ENCODE assay signal across 2 cellular contexts in the genomic region with DNA sequence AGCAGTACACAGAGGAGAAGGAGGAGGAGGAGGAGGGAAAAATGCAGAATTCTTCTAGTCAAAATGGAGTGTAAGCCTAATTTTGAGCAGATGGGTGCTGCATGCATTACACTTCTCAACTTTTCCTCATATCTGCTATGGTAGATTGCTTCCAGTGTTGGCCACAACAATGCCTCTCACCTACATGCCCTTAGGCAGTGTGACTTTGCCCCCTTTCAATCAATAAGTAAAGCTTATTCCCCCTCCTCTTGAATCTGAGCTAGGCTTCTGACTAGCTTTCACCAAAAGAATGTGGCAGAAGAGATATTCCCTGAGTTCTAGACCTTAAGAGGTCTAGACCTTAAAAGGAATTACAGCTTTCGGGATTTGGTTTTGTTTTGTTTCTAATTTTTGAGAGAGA.
TF ChIP-seq lines count a peak whose summit lies in the region.

No MANE protein-coding gene starts in this region.

TF ChIP-seq in HepG2, 621 proteins besides CTCF, POLR2A, EP300 and RAD21 (continues in another document):
- TF ChIP-seq FOSL1 (CRISPR knock-in tag; IDR thresholded peaks at IDR 0.05; ENCODE audit: borderline replicate concordance) (no peak), MAFK (conservative IDR thresholded peaks at IDR 0.05 in 1 of 2, IDR thresholded peaks at IDR 0.05 in 1 of 2; ENCODE audit: low read length in 2 of 2) (no peak), ZNF567 (CRISPR knock-in tag; IDR thresholded peaks at IDR 0.05; ENCODE audit: borderline replicate concordance) (no peak), HNF4A (CRISPR knock-in tag; IDR thresholded peaks at IDR 0.05) (peak; percentile 53), ZNF790 (CRISPR knock-in tag; IDR thresholded peaks at IDR 0.05; ENCODE audit: borderline replicate concordance) (no peak), HMGA1 (CRISPR knock-in tag; conservative IDR thresholded peaks at IDR 0.05) (no peak), SNRNP70 (IDR thresholded peaks at IDR 0.05; ENCODE audit: low read depth, low read length) (no peak), ZSCAN25 (CRISPR knock-in tag; IDR thresholded peaks at IDR 0.05) (no peak), KDM4B (CRISPR knock-in tag; IDR thresholded peaks at IDR 0.05) (no peak), NONO (IDR thresholded peaks at IDR 0.05) (no peak), NONO (CRISPR knock-in tag; conservative IDR thresholded peaks at IDR 0.05) (0 out of 2 replicates have a peak, but pooled peaks have one; percentile 32), GATA4 (IDR thresholded peaks at IDR 0.05; ENCODE audit: borderline replicate concordance, low read depth) (no peak), ZNF430 (CRISPR knock-in tag; IDR thresholded peaks at IDR 0.05) (no peak), NPAS2 (CRISPR knock-in tag; IDR thresholded peaks at IDR 0.05; ENCODE audit: borderline replicate concordance) (no peak), MIER2 (CRISPR knock-in tag; IDR thresholded peaks at IDR 0.05) (no peak), ZHX1 (CRISPR knock-in tag; IDR thresholded peaks at IDR 0.05; ENCODE audit: low read depth) (no peak), HNF4G (IDR thresholded peaks at IDR 0.05; ENCODE audit: borderline replicate concordance, low read depth, low read length) (0 out of 2 replicates have a peak, but pooled peaks have one; percentile 13), HNF4G (CRISPR knock-in tag; IDR thresholded peaks at IDR 0.05; ENCODE audit: borderline replicate concordance, low read depth) (no peak), KDM5A (IDR thresholded peaks at IDR 0.05; ENCODE audit: borderline replicate concordance, low read length) (no peak), MYC (CRISPR knock-in tag; IDR thresholded peaks at IDR 0.05; ENCODE audit: borderline replicate concordance) (no peak), JUNB (CRISPR knock-in tag; IDR thresholded peaks at IDR 0.05; ENCODE audit: borderline replicate concordance) (no peak), ZNF746 (CRISPR knock-in tag; IDR thresholded peaks at IDR 0.05) (no peak), FLYWCH1 (CRISPR knock-in tag; IDR thresholded peaks at IDR 0.05) (no peak), KLF11 (CRISPR knock-in tag; IDR thresholded peaks at IDR 0.05) (no peak)
- TF ChIP-seq, protein P1, sequence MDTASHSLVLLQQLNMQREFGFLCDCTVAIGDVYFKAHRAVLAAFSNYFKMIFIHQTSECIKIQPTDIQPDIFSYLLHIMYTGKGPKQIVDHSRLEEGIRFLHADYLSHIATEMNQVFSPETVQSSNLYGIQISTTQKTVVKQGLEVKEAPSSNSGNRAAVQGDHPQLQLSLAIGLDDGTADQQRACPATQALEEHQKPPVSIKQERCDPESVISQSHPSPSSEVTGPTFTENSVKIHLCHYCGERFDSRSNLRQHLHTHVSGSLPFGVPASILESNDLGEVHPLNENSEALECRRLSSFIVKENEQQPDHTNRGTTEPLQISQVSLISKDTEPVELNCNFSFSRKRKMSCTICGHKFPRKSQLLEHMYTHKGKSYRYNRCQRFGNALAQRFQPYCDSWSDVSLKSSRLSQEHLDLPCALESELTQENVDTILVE (CRISPR knock-in tag; IDR thresholded peaks at IDR 0.05): no peak

TF ChIP-seq in WTC11, 78 proteins besides CTCF, POLR2A, EP300 and RAD21:
- TF ChIP-seq RELA (CRISPR knock-in tag; IDR thresholded peaks at IDR 0.05; ENCODE audit: borderline replicate concordance) (no peak), GABPB1 (CRISPR knock-in tag; IDR thresholded peaks at IDR 0.05) (no peak), HMGA2 (CRISPR knock-in tag; IDR thresholded peaks at IDR 0.05) (no peak), ATF6 (CRISPR knock-in tag; IDR thresholded peaks at IDR 0.05) (no peak), ZNF121 (CRISPR knock-in tag; IDR thresholded peaks at IDR 0.05) (no peak), PRDM15 (CRISPR knock-in tag; IDR thresholded peaks at IDR 0.05) (no peak), AFF4 (CRISPR knock-in tag; IDR thresholded peaks at IDR 0.05; ENCODE audit: borderline replicate concordance) (no peak), ZNF423 (CRISPR knock-in tag; IDR thresholded peaks at IDR 0.05) (no peak), JAZF1 (CRISPR knock-in tag; IDR thresholded peaks at IDR 0.05) (no peak), FOXP4 (CRISPR knock-in tag; IDR thresholded peaks at IDR 0.05) (no peak), OVOL2 (CRISPR knock-in tag; IDR thresholded peaks at IDR 0.05; ENCODE audit: borderline replicate concordance) (no peak), NFATC4 (CRISPR knock-in tag; IDR thresholded peaks at IDR 0.05) (no peak)
- TF ChIP-seq, protein P2, sequence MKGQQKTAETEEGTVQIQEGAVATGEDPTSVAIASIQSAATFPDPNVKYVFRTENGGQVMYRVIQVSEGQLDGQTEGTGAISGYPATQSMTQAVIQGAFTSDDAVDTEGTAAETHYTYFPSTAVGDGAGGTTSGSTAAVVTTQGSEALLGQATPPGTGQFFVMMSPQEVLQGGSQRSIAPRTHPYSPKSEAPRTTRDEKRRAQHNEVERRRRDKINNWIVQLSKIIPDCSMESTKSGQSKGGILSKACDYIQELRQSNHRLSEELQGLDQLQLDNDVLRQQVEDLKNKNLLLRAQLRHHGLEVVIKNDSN (CRISPR knock-in tag; IDR thresholded peaks at IDR 0.05): no peak
- TF ChIP-seq, protein P3, sequence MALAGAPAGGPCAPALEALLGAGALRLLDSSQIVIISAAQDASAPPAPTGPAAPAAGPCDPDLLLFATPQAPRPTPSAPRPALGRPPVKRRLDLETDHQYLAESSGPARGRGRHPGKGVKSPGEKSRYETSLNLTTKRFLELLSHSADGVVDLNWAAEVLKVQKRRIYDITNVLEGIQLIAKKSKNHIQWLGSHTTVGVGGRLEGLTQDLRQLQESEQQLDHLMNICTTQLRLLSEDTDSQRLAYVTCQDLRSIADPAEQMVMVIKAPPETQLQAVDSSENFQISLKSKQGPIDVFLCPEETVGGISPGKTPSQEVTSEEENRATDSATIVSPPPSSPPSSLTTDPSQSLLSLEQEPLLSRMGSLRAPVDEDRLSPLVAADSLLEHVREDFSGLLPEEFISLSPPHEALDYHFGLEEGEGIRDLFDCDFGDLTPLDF (CRISPR knock-in tag; IDR thresholded peaks at IDR 0.05): no peak
- TF ChIP-seq, protein P4, sequence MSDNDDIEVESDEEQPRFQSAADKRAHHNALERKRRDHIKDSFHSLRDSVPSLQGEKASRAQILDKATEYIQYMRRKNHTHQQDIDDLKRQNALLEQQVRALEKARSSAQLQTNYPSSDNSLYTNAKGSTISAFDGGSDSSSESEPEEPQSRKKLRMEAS (CRISPR knock-in tag; IDR thresholded peaks at IDR 0.05): no peak
